24 cellular contexts compared by ENCODE assay signal in the genomic region with DNA sequence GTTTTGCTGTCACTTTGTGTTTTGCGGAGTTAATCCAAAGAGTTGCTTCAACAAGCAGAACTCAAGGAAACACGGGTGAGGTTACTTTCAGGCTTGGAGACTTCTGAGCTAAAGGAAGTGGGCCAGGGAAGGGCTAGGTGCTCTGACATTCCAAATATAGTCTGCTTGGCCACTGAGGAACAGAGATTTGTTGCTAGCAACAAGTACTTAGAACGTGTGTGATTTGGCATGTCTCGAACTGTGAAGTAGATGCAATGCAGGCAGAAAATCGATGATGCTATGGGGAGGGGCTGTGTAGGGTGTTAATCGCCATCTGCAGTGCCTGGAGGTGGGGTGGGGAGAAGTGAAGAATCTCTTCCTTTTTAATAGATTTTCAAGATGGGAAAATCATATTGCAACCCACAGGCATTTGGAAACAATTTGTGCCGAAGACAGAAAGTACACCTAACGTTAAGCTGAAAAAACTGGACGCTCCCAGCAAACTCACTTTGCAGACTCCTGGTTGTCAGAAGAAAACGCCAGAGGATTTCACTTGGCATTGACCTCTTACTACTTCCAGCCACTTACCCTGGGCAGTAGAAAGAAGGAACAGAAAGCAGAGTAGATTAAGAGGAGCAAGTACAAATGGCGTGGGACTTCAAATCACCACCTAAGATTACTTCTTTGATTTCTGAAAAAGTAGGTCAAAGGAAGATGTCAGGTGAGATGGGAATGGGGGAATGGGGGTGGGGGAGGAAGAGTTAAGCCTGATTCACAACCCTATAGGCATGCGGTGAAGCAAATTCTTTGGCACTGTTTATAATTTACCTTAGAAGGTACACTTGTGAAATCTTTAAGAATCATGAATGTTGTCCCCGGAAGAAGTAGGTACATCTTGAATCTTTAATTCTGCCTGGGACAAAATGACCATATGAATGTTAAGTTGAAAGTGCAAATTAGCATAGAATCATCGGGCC.
DNase-seq lines count a peak whose midpoint lies in the region; ATAC-seq and TF ChIP-seq lines count a peak whose summit lies in the region.
"Had no signal": no experiment of that assay in that cellular context is flagged by ENCODE, and none has a peak within 500 bp of the region (broad histone marks: within the 10 kb centered on the region; RNA-seq: fewer than 3 reads in every experiment).

No MANE protein-coding gene starts in this region.

- POLR2A ChIA-PET in MCF 10A (lab: Yijun Ruan, JAX) = interaction anchor here (0.6 to 0.7 kb wide), 2 partner anchors 13 to 28 kb away, joined by 3 read pairs; no protein-coding TSS in a partner anchor

- DNase-seq in MCF 10A (ENCODE audit: unreplicated experiment) (peak; percentile 37), breast epithelium (ENCODE audit: low spot score in 2 of 2) (no peak), WERI-Rb-1 (peak; percentile 88), left ventricle myocardium superior (no peak), type B pancreatic cell (ENCODE audit: extremely low spot score, unreplicated experiment) (no peak), GF-D8 (lab: John Stamatoyannopoulos, UW) (no peak), H7 (no peak)
- DNase-seq in activated CD4-positive, alpha-beta T cell treated with anti-CD3 and anti-CD28 coated beads for 1 hour = no peak
- DNase-seq: ACHN; activated CD4-positive, alpha-beta T cell treated with anti-CD3 and anti-CD28 coated beads for 36 hours; activated naive CD4-positive, alpha-beta T cell treated with anti-CD3 and anti-CD28 coated beads, Interleukin-2, amount 10 ng/mL, durations not matched to agents 7 days and 5 days; EL; erythroblast; islet precursor cell; NCI-H1417 treated with DMSO at 0.1 percent for 48 hours; NCI-H69; ovary; SJCRH30; T-cell; uterus had no signal

- TF ChIP-seq CTCF in MCF 10A (IDR thresholded peaks at IDR 0.05; ENCODE audit: unreplicated experiment) (no peak), breast epithelium (IDR thresholded peaks at IDR 0.05) (no peak), WERI-Rb-1 (IDR thresholded peaks at IDR 0.05; ENCODE audit: low read depth, low read length) (no peak), type B pancreatic cell (conservative IDR thresholded peaks at IDR 0.05) (no peak)

- H3K4me1 ChIP-seq in breast epithelium = no peaks in the 10 kb centered on the region
- H3K4me1 ChIP-seq: ascending aorta, SJCRH30, uterus had no signal

- H3K27ac ChIP-seq in breast epithelium = no peak overlapping the region
- peak overlapping the region; percentile 61 for H3K27ac ChIP-seq in WERI-Rb-1
- H3K27ac ChIP-seq: ascending aorta; BLaER1 treated with 17β-estradiol and CSF1 and Interleukin-3, amounts not matched to agents 10 nM and 100 nM; ovary; SJCRH30; uterus had no signal

- H3K4me3 Mint-ChIP-seq in MCF 10A (ENCODE audit: unreplicated experiment) (no peak overlapping the region), type B pancreatic cell (no peak overlapping the region)
- H3K4me3 Mint-ChIP-seq: activated CD4-positive, alpha-beta T cell treated with anti-CD3 and anti-CD28 coated beads for 36 hours; activated naive CD4-positive, alpha-beta T cell treated with anti-CD3 and anti-CD28 coated beads, Interleukin-2, amount 10 ng/mL, durations not matched to agents 7 days and 5 days; natural killer cell treated with Interleukin-12 subunit alpha and Interleukin-12 subunit beta and Interleukin-15 and Interleukin-18, amount 100 ng/mL, for 72 hours; T-cell had no signal

- peak; percentile 96 for ATAC-seq in left ventricle myocardium superior
- ATAC-seq: activated CD4-positive, alpha-beta T cell treated with anti-CD3 and anti-CD28 coated beads for 36 hours; natural killer cell treated with Interleukin-12 subunit alpha and Interleukin-12 subunit beta and Interleukin-15 and Interleukin-18, amount 100 ng/mL, for 72 hours; sciatic nerve; T-cell had no signal

- H3K4me1 Mint-ChIP-seq in MCF 10A (ENCODE audit: insufficient read depth, unreplicated experiment) (no peaks in the 10 kb centered on the region), type B pancreatic cell (ENCODE audit: unreplicated experiment) (peaks cover 32% of the 10 kb centered on the region)
- H3K4me1 Mint-ChIP-seq: activated naive CD4-positive, alpha-beta T cell treated with anti-CD3 and anti-CD28 coated beads, Interleukin-2, amount 10 ng/mL, durations not matched to agents 7 days and 5 days; T-cell had no signal

- H3K27me3 ChIP-seq in breast epithelium (no peaks in the 10 kb centered on the region), WERI-Rb-1 (ENCODE audit: insufficient read depth, low read depth, severe bottlenecking) (no peaks in the 10 kb centered on the region), H7 (ENCODE audit: control insufficient read depth, insufficient read depth, low read length) (no peaks in the 10 kb centered on the region)
- H3K27me3 ChIP-seq: ascending aorta; BLaER1 treated with 17β-estradiol and CSF1 and Interleukin-3, amounts not matched to agents 10 nM and 100 nM; ovary; SJCRH30; uterus had no signal

- H3K27me3 Mint-ChIP-seq in MCF 10A (ENCODE audit: insufficient read depth, unreplicated experiment) (no peaks in the 10 kb centered on the region), type B pancreatic cell (no peaks in the 10 kb centered on the region)
- H3K27me3 Mint-ChIP-seq: activated CD4-positive, alpha-beta T cell treated with anti-CD3 and anti-CD28 coated beads for 36 hours; T-cell had no signal

- H3K9me3 Mint-ChIP-seq in MCF 10A (ENCODE audit: unreplicated experiment) (no peaks in the 10 kb centered on the region), type B pancreatic cell (peaks cover 6% of the 10 kb centered on the region)
- H3K9me3 Mint-ChIP-seq: activated naive CD4-positive, alpha-beta T cell treated with anti-CD3 and anti-CD28 coated beads, Interleukin-2, amount 10 ng/mL, durations not matched to agents 7 days and 5 days; natural killer cell treated with Interleukin-12 subunit alpha and Interleukin-12 subunit beta and Interleukin-15 and Interleukin-18, amount 100 ng/mL, for 72 hours; T-cell had no signal

- H3K27ac Mint-ChIP-seq in MCF 10A (ENCODE audit: low read depth, unreplicated experiment) (no peak overlapping the region), type B pancreatic cell (peak overlapping the region; percentile 24)
- H3K27ac Mint-ChIP-seq: activated CD4-positive, alpha-beta T cell treated with anti-CD3 and anti-CD28 coated beads for 36 hours; activated naive CD4-positive, alpha-beta T cell treated with anti-CD3 and anti-CD28 coated beads, Interleukin-2, amount 10 ng/mL, durations not matched to agents 7 days and 5 days; natural killer cell treated with Interleukin-12 subunit alpha and Interleukin-12 subunit beta and Interleukin-15 and Interleukin-18, amount 100 ng/mL, for 72 hours; T-cell had no signal

- H3K4me3 ChIP-seq in breast epithelium (no peak overlapping the region), WERI-Rb-1 (ENCODE audit: low read depth, low read length) (peak overlapping the region; percentile 42), H7 (ENCODE audit: insufficient read depth, low read depth, low read length) (no peak overlapping the region)
- H3K4me3 ChIP-seq: ascending aorta; BLaER1 treated with 17β-estradiol and CSF1 and Interleukin-3, amounts not matched to agents 10 nM and 100 nM; ovary; SJCRH30; uterus had no signal

- TF ChIP-seq POLR2A in breast epithelium (IDR thresholded peaks at IDR 0.05) = no peak

- no peaks in the 10 kb centered on the region for H3K9me3 ChIP-seq in breast epithelium
- H3K9me3 ChIP-seq in WERI-Rb-1 (ENCODE audit: severe bottlenecking) = no peaks in the 10 kb centered on the region
- H3K9me3 ChIP-seq: ascending aorta, ovary, SJCRH30, uterus had no signal

- H3K36me3 ChIP-seq in breast epithelium (no peaks in the 10 kb centered on the region), WERI-Rb-1 (no peaks in the 10 kb centered on the region), H7 (replicated peaks; ENCODE audit: control insufficient read depth, insufficient read depth, low read length) (no peaks in the 10 kb centered on the region)
- H3K36me3 ChIP-seq: ascending aorta; BLaER1 treated with 17β-estradiol and CSF1 and Interleukin-3, amounts not matched to agents 10 nM and 100 nM; ovary; SJCRH30; uterus had no signal

- CTCF ChIA-PET in MCF 10A (lab: Yijun Ruan, JAX) = interaction anchor here (1.3 kb wide), 1 partner anchor 17 kb away, joined by 4 read pairs; no protein-coding TSS in a partner anchor

- intact Hi-C loops in MCF 10A (cut with micrococcal nuclease) = no loop called here
- intact Hi-C loops in breast epithelium (cut with DNase I; ENCODE audit: low total_unique reads) = no loop called here
- intact Hi-C loops in left ventricle myocardium superior (cut with micrococcal nuclease) = no loop called here

- BruUV-seq in MCF 10A (replicated peaks; lab: Mats Ljungman, UMichigan) = no TSS peak

- H3K36me3 Mint-ChIP-seq in MCF 10A (ENCODE audit: insufficient read depth, unreplicated experiment) (no peaks in the 10 kb centered on the region), type B pancreatic cell (no peaks in the 10 kb centered on the region)
- H3K36me3 Mint-ChIP-seq: activated naive CD4-positive, alpha-beta T cell treated with anti-CD3 and anti-CD28 coated beads, Interleukin-2, amount 10 ng/mL, durations not matched to agents 7 days and 5 days; natural killer cell treated with Interleukin-12 subunit alpha and Interleukin-12 subunit beta and Interleukin-15 and Interleukin-18, amount 100 ng/mL, for 72 hours; T-cell had no signal

Comparison
In these comparisons a context has a peak if more than half of its experiments do, and no peak if none do; other contexts are left out.
1. DNase-seq: peak in MCF 10A (single experiment) and WERI-Rb-1 (single experiment); none in breast epithelium (0 of 2), left ventricle myocardium superior (single experiment), type B pancreatic cell (single experiment), GF-D8 (single experiment), H7 (single experiment) and activated CD4-positive, alpha-beta T cell treated with anti-CD3 and anti-CD28 coated beads for 1 hour (single experiment).